Comparison of ENCODE assay signal across 14 cellular contexts in the genomic region with DNA sequence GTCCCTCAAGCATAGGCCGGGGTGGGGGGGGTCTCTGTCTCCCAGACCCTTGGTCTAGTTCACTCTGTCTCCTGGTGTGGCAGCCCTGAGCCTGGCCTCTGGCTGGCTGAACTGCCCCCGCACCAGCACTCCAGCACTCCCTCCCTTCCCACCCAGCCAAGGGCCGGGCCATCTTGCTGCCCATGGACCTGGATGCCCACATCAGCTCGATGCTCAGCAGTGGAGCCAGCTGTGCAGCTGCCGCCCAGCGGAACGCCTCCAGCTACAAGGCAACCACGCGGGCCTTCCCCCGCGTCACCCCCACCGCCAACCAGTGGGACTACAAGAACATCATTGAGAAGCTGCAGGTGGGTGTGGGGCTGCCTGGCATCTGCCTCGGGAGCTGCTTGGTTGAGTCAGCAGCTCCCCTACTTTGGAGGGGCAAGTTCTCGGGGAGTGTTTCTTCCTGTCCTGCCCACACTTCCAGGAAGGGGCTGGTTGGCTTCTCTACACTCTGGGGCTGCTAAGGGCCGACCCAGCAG. TPM values are rescaled to one million over a fixed set of nuclear protein-coding genes. Genes with fewer than 3 reads are reported as not detected.
DNase-seq lines count a peak whose midpoint lies in the region; TF ChIP-seq lines count a peak whose summit lies in the region.
"Had no signal": no experiment of that assay in that cellular context is flagged by ENCODE, and none has a peak within 500 bp of the region (broad histone marks: within the 10 kb centered on the region; RNA-seq: fewer than 3 reads in every experiment).

No MANE protein-coding gene starts in this region.

- H3K9me3 Mint-ChIP-seq in chondrocyte (ENCODE audit: low read depth) = no peaks in the 10 kb centered on the region
- H3K9me3 Mint-ChIP-seq: T-helper 1 cell treated with Interleukin-12 subunit alpha and Interleukin-12 subunit beta and Interleukin-4 antibody, amounts not matched to agents 30 μg/mL and 1 μg/mL, for 36 hours had no signal

- no peak overlapping the region for H3K4me3 Mint-ChIP-seq in chondrocyte (ENCODE audit: unreplicated experiment)
- H3K4me3 Mint-ChIP-seq: T-helper 1 cell treated with Interleukin-12 subunit alpha and Interleukin-12 subunit beta and Interleukin-4 antibody, amounts not matched to agents 30 μg/mL and 1 μg/mL, for 36 hours had no signal

- H3K27me3 Mint-ChIP-seq in chondrocyte (ENCODE audit: low read depth) = no peaks in the 10 kb centered on the region

- H3K27ac Mint-ChIP-seq in chondrocyte (ENCODE audit: unreplicated experiment) = no peak overlapping the region

- no peak overlapping the region for H2AFZ ChIP-seq in GM23248

- no peaks in the 10 kb centered on the region for H3F3A ChIP-seq in GM23248 (ENCODE audit: insufficient read depth)

- peaks cover 4% of the 10 kb centered on the region; the same call in 1 of the 2 replicates for H3K4me1 ChIP-seq in GM23248 (ENCODE audit: insufficient read depth)
- H3K4me1 ChIP-seq: esophagus squamous epithelium, pancreas had no signal

- no peak overlapping the region for H3K27ac ChIP-seq in GM23248
- H3K27ac ChIP-seq: esophagus squamous epithelium, KMS-11, pancreas had no signal

- no peaks in the 10 kb centered on the region for H3K36me3 ChIP-seq in GM23248 (ENCODE audit: low read depth)

- no peaks in the 10 kb centered on the region for H3K9me2 ChIP-seq in GM23248 (ENCODE audit: insufficient read depth)

- no peaks in the 10 kb centered on the region for H3K79me2 ChIP-seq in GM23248 (ENCODE audit: insufficient read depth)

- peak; percentile 23 for DNase-seq in GM23248
- DNase-seq in activated CD4-positive, alpha-beta T cell treated with anti-CD3 and anti-CD28 coated beads, Interleukin-2, amount 50 U/mL, for 4 hours = peak; percentile 70 to 74
- peak in 51 of 58 donors; percentile 9 to 86 (median 55) for DNase-seq in anterior cingulate cortex (lab: John Stamatoyannopoulos, UW)
- peak; percentile 25 to 42 for DNase-seq in stimulated activated CD4-positive, alpha-beta T cell treated with anti-CD3 and anti-CD28 coated beads, Interleukin-1b, Interleukin-23, amount 100 ng/mL, for 4 hours (ENCODE audit: low read depth in 2 of 2)
- DNase-seq in chondrocyte (ENCODE audit: low spot score) = no peak
- no peak for DNase-seq in NCI-H1930 (lab: John Stamatoyannopoulos, UW)
- no peak for DNase-seq in DMS114 treated with DMSO at 0.1 percent for 48 hours (lab: John Stamatoyannopoulos, UW; ENCODE audit: unreplicated experiment)
- DNase-seq in NCI-H1092 treated with DMSO at 0.1 percent for 48 hours (lab: John Stamatoyannopoulos, UW) = no peak
- DNase-seq: COR-L47, esophagus squamous epithelium, NCI-H446 treated with DMSO at 0.1 percent for 48 hours had no signal

- WGBS in GM23248 (ENCODE audit: low coverage in 1 of 2, low lambda C conversion rate in 2 of 2, missing lambda C conversion rate in 2 of 2), 2 experiments = 32 to 56% methylated on average over 12 to 13 of the region's 15 CpGs

- in situ Hi-C loops in GM23248 (cut with MboI) = no loop called here

- H3K27me3 ChIP-seq in GM23248 (replicated peaks; ENCODE audit: insufficient read depth) = no peaks in the 10 kb centered on the region
- H3K27me3 ChIP-seq: esophagus squamous epithelium, pancreas had no signal

- H3K9me3 ChIP-seq in GM23248 (ENCODE audit: low read depth) = no peaks in the 10 kb centered on the region
- H3K9me3 ChIP-seq: esophagus squamous epithelium, pancreas had no signal

- no peak overlapping the region for H3K4me2 ChIP-seq in GM23248 (ENCODE audit: unreplicated experiment)
- H3K4me2 ChIP-seq: KMS-11 had no signal

- no peak overlapping the region for H3K9ac ChIP-seq in GM23248
- H3K9ac ChIP-seq: KMS-11 had no signal

- H4K20me1 ChIP-seq in GM23248 (ENCODE audit: insufficient read depth) = no peaks in the 10 kb centered on the region

- TF ChIP-seq CTCF in chondrocyte (IDR thresholded peaks at IDR 0.05) = no peak

- H3K4me3 ChIP-seq in GM23248 = no peak overlapping the region
- H3K4me3 ChIP-seq: esophagus squamous epithelium, pancreas had no signal

- peaks cover 13% of the 10 kb centered on the region for H3K4me1 Mint-ChIP-seq in chondrocyte (ENCODE audit: low read depth)

- peaks cover 7% of the 10 kb centered on the region for H3K36me3 Mint-ChIP-seq in chondrocyte (ENCODE audit: low read depth)

RNA-seq across cellular contexts. Expression of a gene that starts 28.4 kb away (rescaled TPM):
- 11.4 and 31.7 TPM in 2 replicates for total RNA-seq in GM23248 (2014; rRNA removed; shearing (Covaris generic))
- 134 and 138 TPM in 2 replicates for polyA plus RNA-seq in GM23248 (2016; fragmentation: Nextera tagmentation; extraction: Ambion mirVana)
- 64.5 to 80.2 TPM (median 67.6 TPM) in 3 replicates for total RNA-seq in chondrocyte

Comparison
In these comparisons a context has a peak if more than half of its experiments do, and no peak if none do; other contexts are left out.
1. DNase-seq: peak in GM23248 (single experiment), activated CD4-positive, alpha-beta T cell treated with anti-CD3 and anti-CD28 coated beads, Interleukin-2, amount 50 U/mL, for 4 hours (2 of 2), anterior cingulate cortex (51 of 58) and stimulated activated CD4-positive, alpha-beta T cell treated with anti-CD3 and anti-CD28 coated beads, Interleukin-1b, Interleukin-23, amount 100 ng/mL, for 4 hours (2 of 2); none in chondrocyte (single experiment), NCI-H1930 (0 of 2), DMS114 treated with DMSO at 0.1 percent for 48 hours (single experiment) and NCI-H1092 treated with DMSO at 0.1 percent for 48 hours (single experiment).